14 cellular contexts compared by ENCODE assay signal in the genomic region with DNA sequence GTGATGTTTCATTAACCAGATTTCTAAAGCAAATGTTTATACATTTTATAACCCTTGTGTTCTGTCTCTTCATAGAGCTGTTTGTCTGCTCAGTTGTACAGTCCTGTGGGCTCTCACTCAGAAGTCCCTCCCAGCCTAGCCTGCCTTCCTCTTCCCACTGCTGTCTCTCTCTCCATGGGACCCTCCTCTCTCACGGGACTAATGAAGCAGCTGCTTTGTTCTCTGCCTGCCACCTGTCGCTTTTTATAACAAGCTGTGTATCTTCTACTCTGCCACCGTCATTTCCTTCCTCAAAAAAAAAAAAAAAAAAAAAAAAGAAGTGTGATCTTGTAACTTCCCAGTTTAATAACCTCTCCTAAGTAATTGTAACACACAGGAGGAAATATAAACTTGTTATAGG.
DNase-seq lines count a peak whose midpoint lies in the region; ATAC-seq, FAIRE-seq and TF ChIP-seq lines count a peak whose summit lies in the region.
"Had no signal": no experiment of that assay in that cellular context is flagged by ENCODE, and none has a peak within 500 bp of the region (broad histone marks: within the 10 kb centered on the region; RNA-seq: fewer than 3 reads in every experiment).

No MANE protein-coding gene starts in this region.

- no peaks in the 10 kb centered on the region for H3K36me3 ChIP-seq in right lobe of liver
- peaks cover 0 to 19% of the 10 kb centered on the region in 2 experiments; a peak in 3 of 5 replicates for H3K36me3 ChIP-seq in HepG2 (replicated peaks in 1 of 2; ENCODE audit: control insufficient read depth in 1 of 2, insufficient read depth in 2 of 2, low read length in 2 of 2)
- H3K36me3 ChIP-seq in OCI-LY7 (ENCODE audit: insufficient read depth, low read length) = peaks cover 56% of the 10 kb centered on the region
- H3K36me3 ChIP-seq in upper lobe of right lung = no peaks in the 10 kb centered on the region
- H3K36me3 ChIP-seq: HAP-1, Peyer's patch had no signal

- no peaks in the 10 kb centered on the region for H3K4me1 ChIP-seq in right lobe of liver
- no peaks in the 10 kb centered on the region for H3K4me1 ChIP-seq in HepG2 (ENCODE audit: insufficient read depth, low read length)
- peaks cover 24% of the 10 kb centered on the region for H3K4me1 ChIP-seq in OCI-LY7 (ENCODE audit: insufficient read depth, low read length, poor library complexity, severe bottlenecking)
- H3K4me1 ChIP-seq in upper lobe of right lung = no peaks in the 10 kb centered on the region
- H3K4me1 ChIP-seq: HAP-1 had no signal

- H3K79me2 ChIP-seq in HepG2 (ENCODE audit: insufficient read depth, low read length) = peaks cover 7% of the 10 kb centered on the region
- H3K79me2 ChIP-seq in OCI-LY7 (ENCODE audit: insufficient read depth, low read depth, low read length) = peaks cover 36% of the 10 kb centered on the region; the same call in 1 of the 2 replicates

- no peaks in the 10 kb centered on the region for H3K27me3 ChIP-seq in right lobe of liver
- no peaks in the 10 kb centered on the region for H3K27me3 ChIP-seq in HepG2 (ENCODE audit: control insufficient read depth in 1 of 2, insufficient read depth in 2 of 2, low read length in 2 of 2)
- no peaks in the 10 kb centered on the region for H3K27me3 ChIP-seq in upper lobe of right lung
- H3K27me3 ChIP-seq: foreskin keratinocyte, MG63, Peyer's patch had no signal

- no peaks in the 10 kb centered on the region for H3K9me2 ChIP-seq in OCI-LY7 (ENCODE audit: insufficient read depth, low read length)

- in situ Hi-C loops in HepG2 (cut with HindIII; ENCODE audit: extremely low pct_ligation_motif_present, low pct_unique_long_range_greater_than_20kb) = no loop called here

- WGBS in right lobe of liver (ENCODE audit: insufficient coverage, low coverage, low lambda C conversion rate, missing lambda C conversion rate) = 71% methylated on average over 3 of the region's 3 CpGs
- WGBS in HepG2 (ENCODE audit: low lambda C conversion rate) = 98% methylated on average over 3 of the region's 3 CpGs

- POLR2A ChIA-PET in HepG2 (lab: Yijun Ruan, JAX) = no interaction called here
- POLR2A ChIA-PET in OCI-LY7 (lab: Charles Lee) = interaction anchor here (0.6 to 3.3 kb wide), 15 partner anchors 8 to 426 kb away, joined by 3 to 19 read pairs (median 4); no protein-coding TSS in a partner anchor

- H3K4me2 ChIP-seq in HepG2 (ENCODE audit: low read depth, low read length) = no peak overlapping the region
- H3K4me2 ChIP-seq in OCI-LY7 (ENCODE audit: low read length) = peak overlapping the region; percentile 74

- intact Hi-C loops in right lobe of liver (cut with DNase I) (no loop called here), HepG2 (cut with micrococcal nuclease; ENCODE audit: unreplicated experiment) (no loop called here), OCI-LY7 (cut with micrococcal nuclease; ENCODE audit: unreplicated experiment) (loop anchor here (5.0 kb wide), 2 partner anchors 86 to 106 kb away; partner anchors contain the start of gene HSD17B12), left colon (cut with DNase I, micrococcal nuclease) (no loop called here), upper lobe of right lung (cut with DNase I) (no loop called here)

- H3K27ac ChIP-seq in right lobe of liver (no peak overlapping the region), HepG2 (ENCODE audit: extremely low read length, insufficient read depth, low read length) (no peak overlapping the region), OCI-LY7 (ENCODE audit: low read depth, low read length, poor library complexity, severe bottlenecking) (peak overlapping the region; percentile 66), upper lobe of right lung (no peak overlapping the region)
- H3K27ac ChIP-seq: foreskin keratinocyte had no signal

- TF ChIP-seq CTCF in right lobe of liver (IDR thresholded peaks at IDR 0.05) (no peak), HepG2 (CRISPR knock-in tag; IDR thresholded peaks at IDR 0.05) (no peak), OCI-LY7 (conservative IDR thresholded peaks at IDR 0.05; ENCODE audit: low read length) (no peak), upper lobe of right lung (IDR thresholded peaks at IDR 0.05) (no peak), foreskin fibroblast (IDR thresholded peaks at IDR 0.05; ENCODE audit: low read depth, low read length) (no peak)

- TF ChIP-seq RAD21 in HepG2 (CRISPR knock-in tag; IDR thresholded peaks at IDR 0.05) = no peak

- H2AFZ ChIP-seq in HepG2 (ENCODE audit: low read length) (no peak overlapping the region), OCI-LY7 (ENCODE audit: low read length) (no peak overlapping the region)

- H3K9ac ChIP-seq in HepG2 (ENCODE audit: insufficient read depth, low read depth, low read length) = no peak overlapping the region

- H3K4me3 ChIP-seq in right lobe of liver (no peak overlapping the region), HepG2 (replicated peaks in 1 of 3; ENCODE audit: insufficient read depth in 1 of 3, low read depth in 2 of 3, low read length in 3 of 3) (no peak overlapping the region), OCI-LY7 (ENCODE audit: low read depth, low read length, poor library complexity, severe bottlenecking) (peak overlapping the region; percentile 23), upper lobe of right lung (no peak overlapping the region), foreskin fibroblast (ENCODE audit: low read depth in 1 of 2, low read length in 2 of 2) (no peak overlapping the region)
- H3K4me3 ChIP-seq: HAP-1, MG63, Peyer's patch had no signal

- BruUV-seq in HepG2 (replicated peaks; lab: Mats Ljungman, UMichigan) (no TSS peak), OCI-LY7 (replicated peaks; lab: Mats Ljungman, UMichigan) (no TSS peak)

- H3K9me3 ChIP-seq in right lobe of liver (no peaks in the 10 kb centered on the region), HepG2 (ENCODE audit: low read length) (no peaks in the 10 kb centered on the region), OCI-LY7 (ENCODE audit: low read length) (peaks cover 32% of the 10 kb centered on the region), upper lobe of right lung (peaks cover 10% of the 10 kb centered on the region)

- DNase-seq in right lobe of liver = no peak
- no peak for DNase-seq in HepG2 (ENCODE audit: low spot score)
- peak; percentile 79 for DNase-seq in OCI-LY7 (ENCODE audit: low spot score)
- DNase-seq in left colon = peak; percentile 40 to 70
- DNase-seq in upper lobe of right lung = no peak
- DNase-seq in foreskin fibroblast = no peak
- DNase-seq in SHP77 (lab: John Stamatoyannopoulos, UW) = no peak
- DNase-seq in epidermal melanocyte (ENCODE audit: insufficient read length, low spot score) = no peak
- DNase-seq: foreskin keratinocyte; MG63; stimulated activated CD4-positive, alpha-beta T cell treated with anti-CD3 and anti-CD28 coated beads, Interleukin-12 subunit alpha, Interleukin-12 subunit beta, amount 100 ng/mL, for 4 hours had no signal

- TF ChIP-seq POLR2A in right lobe of liver (IDR thresholded peaks at IDR 0.05) (no peak), HepG2 (IDR thresholded peaks at IDR 0.05; ENCODE audit: insufficient read depth in 1 of 2, low read depth in 2 of 2, low read length in 2 of 2) (no peak)

- no peak for TF ChIP-seq EP300 in HepG2 (IDR thresholded peaks at IDR 0.05; ENCODE audit: low read depth in 2 of 2, low read length in 2 of 2)
- TF ChIP-seq EP300 in HepG2 (CRISPR knock-in tag; IDR thresholded peaks at IDR 0.05; ENCODE audit: borderline replicate concordance) = no peak

- peak; percentile 20 to 59 (median 48) for ATAC-seq in right lobe of liver
- ATAC-seq in HepG2 = no peak
- peak; percentile 97 for ATAC-seq in left colon
- peak; percentile 53 for ATAC-seq in upper lobe of right lung
- ATAC-seq: foreskin keratinocyte, WTC11 had no signal

- H4K20me1 ChIP-seq in HepG2 (ENCODE audit: insufficient read depth, low read length) (0 out of 2 replicates have a peak, but pooled peaks cover 7% of the 10 kb centered on the region), OCI-LY7 (ENCODE audit: insufficient read depth, low read length) (no peaks in the 10 kb centered on the region)

- no peak for FAIRE-seq in HepG2 (lab: Jason Lieb, UNC)

- CTCF ChIA-PET in HepG2 (lab: Yijun Ruan, JAX; ENCODE audit: low intra/inter-chr PET ratio, low total read pairs) = no interaction called here
- CTCF ChIA-PET in OCI-LY7 (lab: Charles Lee; ENCODE audit: unreplicated experiment) = interaction anchor here (0.8 kb wide), 1 partner anchor 20 kb away, joined by 3 read pairs; no protein-coding TSS in a partner anchor

TF ChIP-seq in HepG2, 621 proteins besides CTCF, POLR2A, EP300 and RAD21 (continues in another document):
- TF ChIP-seq ZNF234 (CRISPR knock-in tag; conservative IDR thresholded peaks at IDR 0.05) (no peak), KDM1A (CRISPR knock-in tag; IDR thresholded peaks at IDR 0.05) (no peak), FOXM1 (CRISPR knock-in tag; IDR thresholded peaks at IDR 0.05) (no peak), SCMH1 (CRISPR knock-in tag; IDR thresholded peaks at IDR 0.05; ENCODE audit: borderline replicate concordance) (no peak), NFYC (CRISPR knock-in tag; IDR thresholded peaks at IDR 0.05) (no peak), MBNL3 (CRISPR knock-in tag; conservative IDR thresholded peaks at IDR 0.05) (no peak), ELF3 (CRISPR knock-in tag; IDR thresholded peaks at IDR 0.05) (no peak), PLSCR1 (CRISPR knock-in tag; IDR thresholded peaks at IDR 0.05; ENCODE audit: borderline replicate concordance) (no peak), ARHGAP35 (CRISPR knock-in tag; IDR thresholded peaks at IDR 0.05; ENCODE audit: borderline replicate concordance) (no peak)
- TF ChIP-seq, protein P1, sequence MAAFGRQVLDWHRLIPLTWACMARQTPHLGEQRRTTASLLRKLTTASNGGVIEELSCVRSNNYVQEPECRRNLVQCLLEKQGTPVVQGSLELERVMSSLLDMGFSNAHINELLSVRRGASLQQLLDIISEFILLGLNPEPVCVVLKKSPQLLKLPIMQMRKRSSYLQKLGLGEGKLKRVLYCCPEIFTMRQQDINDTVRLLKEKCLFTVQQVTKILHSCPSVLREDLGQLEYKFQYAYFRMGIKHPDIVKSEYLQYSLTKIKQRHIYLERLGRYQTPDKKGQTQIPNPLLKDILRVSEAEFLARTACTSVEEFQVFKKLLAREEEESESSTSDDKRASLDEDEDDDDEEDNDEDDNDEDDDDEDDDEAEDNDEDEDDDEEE (CRISPR knock-in tag; IDR thresholded peaks at IDR 0.05) = no peak

Comparison
In these comparisons a context has a peak if more than half of its experiments do, and no peak if none do; other contexts are left out.
1. DNase-seq: peak in OCI-LY7 (single experiment) and left colon (2 of 2); none in right lobe of liver (0 of 3), HepG2 (single experiment), upper lobe of right lung (single experiment), foreskin fibroblast (0 of 2), SHP77 (0 of 2) and epidermal melanocyte (single experiment).